Comparison of ENCODE assay signal across 8 cellular contexts in genomic region chr20:37316116-37316774, GRCh38.
A peak's percentile ranks its signal among the peaks of the same experiment; 100 is the strongest.
DNase-seq lines count a peak whose midpoint lies in the region; ATAC-seq and TF ChIP-seq lines count a peak whose summit lies in the region.

No MANE protein-coding gene starts in this region.

- no peaks in the 10 kb centered on the region for H3K27me3 ChIP-seq in duodenal mucosa (ENCODE audit: control insufficient read depth in 1 of 2, insufficient read depth in 2 of 2, low read length in 2 of 2)

- H3K9me3 ChIP-seq in duodenal mucosa (ENCODE audit: control insufficient read depth in 1 of 2, low read length in 2 of 2) = no peaks in the 10 kb centered on the region

- DNase-seq in GM12865 (ENCODE audit: low read depth) = peak; percentile 73
- DNase-seq in NB4 (ENCODE audit: low read depth) = peak; percentile 99
- no peak for DNase-seq in HPDE6-E6E7 (ENCODE audit: extremely low spot score)
- no peak for DNase-seq in DMS153 (lab: John Stamatoyannopoulos, UW)

- peak overlapping the region in 1 of 2 donors; percentile 45 for H3K9ac ChIP-seq in duodenal mucosa (ENCODE audit: low read depth in 1 of 2, low read length in 2 of 2)

- peaks cover 27% of the 10 kb centered on the region for H3K36me3 Mint-ChIP-seq in stimulated activated memory B cell treated with anti-CD40 and anti-IgM and Interleukin-4, amounts not matched to agents 10 μg/mL and 1 μg/mL and 100 μg/mL, for 72 hours

- H3K36me3 ChIP-seq in duodenal mucosa (ENCODE audit: control insufficient read depth in 1 of 2, insufficient read depth in 2 of 2, low read length in 2 of 2) = peaks cover 15 to 38% of the 10 kb centered on the region in 2 donors

- ATAC-seq in GM21723 (IDR thresholded peaks at IDR 0.05; ENCODE audit: unreplicated experiment) (peak; percentile 82), HG02840 (IDR thresholded peaks at IDR 0.05; ENCODE audit: low FRiP score, unreplicated experiment) (no peak)
- ATAC-seq in stimulated activated memory B cell treated with anti-CD40 and anti-IgM and Interleukin-4, amounts not matched to agents 10 μg/mL and 1 μg/mL and 100 μg/mL, for 72 hours = peak; percentile 94

- peak overlapping the region; percentile 88 for H3K27ac Mint-ChIP-seq in stimulated activated memory B cell treated with anti-CD40 and anti-IgM and Interleukin-4, amounts not matched to agents 10 μg/mL and 1 μg/mL and 100 μg/mL, for 72 hours

- peaks cover 33 to 34% of the 10 kb centered on the region in 2 donors for H3K4me1 ChIP-seq in duodenal mucosa (ENCODE audit: control insufficient read depth in 1 of 2, insufficient read depth in 2 of 2, low read length in 2 of 2)

- peak overlapping the region; percentile 44 for H3K27ac ChIP-seq in duodenal mucosa (ENCODE audit: low read depth, low read length)

- peak overlapping the region; percentile 51 for H3K4me3 Mint-ChIP-seq in stimulated activated memory B cell treated with anti-CD40 and anti-IgM and Interleukin-4, amounts not matched to agents 10 μg/mL and 1 μg/mL and 100 μg/mL, for 72 hours

- peaks cover 47% of the 10 kb centered on the region for H3K4me1 Mint-ChIP-seq in stimulated activated memory B cell treated with anti-CD40 and anti-IgM and Interleukin-4, amounts not matched to agents 10 μg/mL and 1 μg/mL and 100 μg/mL, for 72 hours

- no peak overlapping the region for H3K4me3 ChIP-seq in GM12865 (ENCODE audit: low read depth, low read length)
- no peak overlapping the region for H3K4me3 ChIP-seq in NB4 (ENCODE audit: low read depth, low read length)
- no peak overlapping the region for H3K4me3 ChIP-seq in duodenal mucosa (ENCODE audit: low read depth in 1 of 2, low read length in 2 of 2)

- no peaks in the 10 kb centered on the region for H3K27me3 Mint-ChIP-seq in stimulated activated memory B cell treated with anti-CD40 and anti-IgM and Interleukin-4, amounts not matched to agents 10 μg/mL and 1 μg/mL and 100 μg/mL, for 72 hours

- TF ChIP-seq POLR2A in NB4 (IDR thresholded peaks at IDR 0.05; ENCODE audit: extremely low read depth, insufficient read length) = no peak

- TF ChIP-seq CTCF in GM12865 (IDR thresholded peaks at IDR 0.05; ENCODE audit: insufficient read depth, low read depth, low read length, missing control alignments) (no peak), NB4 (IDR thresholded peaks at IDR 0.05; ENCODE audit: low read depth, low read length) (no peak)

- no peaks in the 10 kb centered on the region for H3K9me3 Mint-ChIP-seq in stimulated activated memory B cell treated with anti-CD40 and anti-IgM and Interleukin-4, amounts not matched to agents 10 μg/mL and 1 μg/mL and 100 μg/mL, for 72 hours

Comparison
In these comparisons a context has a peak if more than half of its experiments do, and no peak if none do; other contexts are left out.
1. DNase-seq: peak in GM12865 (single experiment) and NB4 (single experiment); none in HPDE6-E6E7 (single experiment) and DMS153 (single experiment).